Comparison of ENCODE assay signal across 7 cellular contexts in genomic region chr7:44985900-44986217, GRCh38. TPM values are rescaled to one million over a fixed set of nuclear protein-coding genes. Genes with fewer than 3 reads are reported as not detected.
DNase-seq lines count a peak whose midpoint lies in the region; ATAC-seq lines count a peak whose summit lies in the region.

No MANE protein-coding gene starts in this region.

- DNase-seq in activated naive CD4-positive, alpha-beta T cell treated with anti-CD3 and anti-CD28 coated beads, Interleukin-2, amount 50 U/mL, for 72 hours (ENCODE audit: low spot score in 2 of 2) = no peak
- no peak for DNase-seq in stimulated activated naive CD8-positive, alpha-beta T cell treated with anti-CD3 and anti-CD28 coated beads, Interleukin-15, amount 100 ng/mL, for 72 hours
- DNase-seq in NCI-H187 (lab: John Stamatoyannopoulos, UW) = no peak
- no peak for DNase-seq in NCI-H1105 treated with DMSO at 0.1 percent for 48 hours (lab: John Stamatoyannopoulos, UW)
- DNase-seq in T-helper 9 cell = no peak

- peaks cover 75% of the 10 kb centered on the region for H3K4me1 Mint-ChIP-seq in stimulated activated naive CD8-positive, alpha-beta T cell treated with anti-CD3 and anti-CD28 coated beads, Interleukin-15, amount 100 ng/mL, for 72 hours

- H3K4me3 ChIP-seq in iPS-18a (ENCODE audit: low read length) = peak overlapping the region; percentile 99

- H3K9me3 ChIP-seq in iPS-18a (ENCODE audit: control insufficient read depth, low read depth, low read length) = no peaks in the 10 kb centered on the region

- H3K4me3 Mint-ChIP-seq in stimulated activated naive CD8-positive, alpha-beta T cell treated with anti-CD3 and anti-CD28 coated beads, Interleukin-15, amount 100 ng/mL, for 72 hours = peak overlapping the region; percentile 96 to 98

- peak overlapping the region; percentile 96 to 99 for H3K27ac Mint-ChIP-seq in activated naive CD4-positive, alpha-beta T cell treated with anti-CD3 and anti-CD28 coated beads, Interleukin-2, amount 50 U/mL, for 72 hours
- H3K27ac Mint-ChIP-seq in stimulated activated naive CD8-positive, alpha-beta T cell treated with anti-CD3 and anti-CD28 coated beads, Interleukin-15, amount 100 ng/mL, for 72 hours = peak overlapping the region; percentile 98 to 100

- peaks cover 49 to 53% of the 10 kb centered on the region in 2 donors for H3K36me3 Mint-ChIP-seq in activated naive CD4-positive, alpha-beta T cell treated with anti-CD3 and anti-CD28 coated beads, Interleukin-2, amount 50 U/mL, for 72 hours

- no peaks in the 10 kb centered on the region for H3K9me3 Mint-ChIP-seq in activated naive CD4-positive, alpha-beta T cell treated with anti-CD3 and anti-CD28 coated beads, Interleukin-2, amount 50 U/mL, for 72 hours
- H3K9me3 Mint-ChIP-seq in stimulated activated naive CD8-positive, alpha-beta T cell treated with anti-CD3 and anti-CD28 coated beads, Interleukin-15, amount 100 ng/mL, for 72 hours = no peaks in the 10 kb centered on the region

- peak overlapping the region; percentile 97 for H3K27ac ChIP-seq in iPS-18a (ENCODE audit: low read length)

- no peaks in the 10 kb centered on the region for H3K4me1 ChIP-seq in iPS-18a (ENCODE audit: control insufficient read depth, low read depth, low read length)

- peaks cover 36% of the 10 kb centered on the region for H3K36me3 ChIP-seq in iPS-18a (ENCODE audit: control insufficient read depth, low read depth, low read length)

- peak overlapping the region; percentile 99 for H3K9ac ChIP-seq in iPS-18a (ENCODE audit: low read length)

- no peaks in the 10 kb centered on the region for H3K27me3 Mint-ChIP-seq in stimulated activated naive CD8-positive, alpha-beta T cell treated with anti-CD3 and anti-CD28 coated beads, Interleukin-15, amount 100 ng/mL, for 72 hours

- peak; percentile 18 for ATAC-seq in HG03139 (IDR thresholded peaks at IDR 0.05; ENCODE audit: unreplicated experiment)
- ATAC-seq in activated naive CD4-positive, alpha-beta T cell treated with anti-CD3 and anti-CD28 coated beads, Interleukin-2, amount 50 U/mL, for 72 hours = no peak
- ATAC-seq in stimulated activated naive CD8-positive, alpha-beta T cell treated with anti-CD3 and anti-CD28 coated beads, Interleukin-15, amount 100 ng/mL, for 72 hours = no peak

- no peaks in the 10 kb centered on the region for H3K27me3 ChIP-seq in iPS-18a (ENCODE audit: control insufficient read depth, insufficient read depth, low read length)

RNA-seq across cellular contexts. Expression of gene MYO1G, which starts 7.0 kb away (rescaled TPM):
- 100 to 1,000 TPM; 361 to 532 TPM for total RNA-seq in activated naive CD4-positive, alpha-beta T cell treated with anti-CD3 and anti-CD28 coated beads, Interleukin-2, amount 50 U/mL, for 72 hours

RNA-seq across cellular contexts. Expression of gene CCM2, which starts 14.1 kb away (rescaled TPM):
- total RNA-seq in activated naive CD4-positive, alpha-beta T cell treated with anti-CD3 and anti-CD28 coated beads, Interleukin-2, amount 50 U/mL, for 72 hours = 100 to 1,000 TPM in 1 of 2 donors, 10 to 100 TPM in 1; 79.2 to 130 TPM
